In the genomic region with DNA sequence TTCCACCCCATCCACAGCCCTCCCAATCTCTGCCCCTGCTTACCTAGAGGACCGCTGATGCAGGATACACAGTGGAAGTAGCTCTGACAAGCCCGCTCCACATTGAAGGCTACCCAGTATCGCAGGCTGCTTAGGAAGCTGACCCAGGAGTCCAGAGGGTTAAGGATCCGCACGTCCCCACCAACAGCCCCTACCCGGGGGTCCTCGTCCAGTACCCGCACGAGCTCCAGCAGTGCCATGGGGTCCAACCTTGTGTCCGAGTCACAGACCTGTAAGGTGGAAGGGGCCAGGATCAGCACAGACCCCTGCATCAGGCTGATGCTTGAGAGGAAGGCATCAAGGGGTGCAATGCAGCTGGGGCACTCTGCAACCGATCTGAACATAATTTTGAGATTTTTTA, we compare ENCODE assay signal across 1 cellular context.
TF ChIP-seq lines count a peak whose summit lies in the region.

No MANE protein-coding gene starts in this region.

TF ChIP-seq in H1, 55 proteins besides CTCF, POLR2A, EP300 and RAD21:
- TF ChIP-seq TAF7 (optimal IDR thresholded peaks at IDR 0.05; ENCODE audit: borderline replicate concordance, low read depth, low read length) (no peak), CBX8 (IDR thresholded peaks at IDR 0.05; ENCODE audit: borderline replicate concordance, low read depth, low read length) (no peak), TCF12 (IDR thresholded peaks at IDR 0.05; ENCODE audit: low read depth, low read length) (no peak), CHD2 (IDR thresholded peaks at IDR 0.05; ENCODE audit: low read length) (no peak), SIX5 (IDR thresholded peaks at IDR 0.05; ENCODE audit: low read depth, low read length) (no peak), RNF2 (IDR thresholded peaks at IDR 0.05; ENCODE audit: borderline replicate concordance, low read depth, low read length, missing control alignments, poor library complexity, severe bottlenecking) (no peak)
